Comparison of ENCODE assay signal across 8 cellular contexts in the genomic region with DNA sequence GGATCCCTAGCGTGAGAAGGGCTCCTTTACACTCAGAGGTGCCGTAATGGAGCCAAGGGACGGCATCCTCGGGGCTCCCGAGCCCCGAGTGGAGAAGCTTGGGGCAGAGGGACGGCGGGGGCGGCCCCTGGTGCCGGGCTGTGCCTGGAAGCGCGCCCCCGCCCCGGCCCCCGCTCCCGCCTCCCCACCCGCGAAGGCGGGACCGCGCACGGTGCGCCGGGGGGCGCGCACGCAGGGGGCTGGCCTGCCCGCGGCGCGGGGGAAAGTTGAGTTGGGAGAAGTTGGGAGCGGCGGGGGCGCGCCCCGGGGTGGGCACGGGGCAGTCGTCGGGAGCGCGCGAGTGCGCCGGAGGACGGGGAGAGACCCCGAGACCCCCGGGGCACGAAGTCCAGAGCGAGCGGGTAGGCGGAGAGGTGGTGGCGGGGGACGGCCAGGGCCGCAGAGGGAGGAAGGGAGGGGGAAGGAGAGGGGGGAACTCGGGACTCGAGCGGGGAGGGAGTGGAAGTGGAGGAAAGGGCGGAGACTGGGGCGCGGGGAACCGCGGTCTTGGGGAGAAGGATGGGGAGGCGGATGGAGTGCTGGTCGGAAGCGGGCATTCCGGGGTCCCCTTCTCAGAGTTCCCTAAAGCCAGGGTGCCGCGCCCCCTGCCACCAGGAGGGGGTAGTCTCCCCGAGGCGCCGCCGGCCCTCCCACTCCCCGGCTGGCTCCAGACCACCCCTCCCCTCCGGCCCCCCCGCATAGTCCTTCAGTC. TPM values are rescaled to one million over a fixed set of nuclear protein-coding genes. Genes with fewer than 3 reads are reported as not detected.
DNase-seq lines count a peak whose midpoint lies in the region; ATAC-seq, FAIRE-seq and TF ChIP-seq lines count a peak whose summit lies in the region.

TSS of gene SLC4A2 (plus strand) at position 228 of the 751 bp plus-strand sequence. CDS start 2,399 bp downstream, outside the sequence.

- H3K9me3 Mint-ChIP-seq in activated T-helper 17 cell treated with anti-CD3 and anti-CD28 coated beads, Interleukin-2, amount 50 U/mL, for 72 hours, result no peaks in the 10 kb centered on the region
- H3K9me3 Mint-ChIP-seq in naive B cell, result no peaks in the 10 kb centered on the region
- no peaks in the 10 kb centered on the region for H3K9me3 Mint-ChIP-seq in stimulated activated naive CD8-positive, alpha-beta T cell treated with anti-CD3 and anti-CD28 coated beads, Interleukin-15, amount 100 ng/mL, for 72 hours

- H3K4me1 ChIP-seq in BE2C, result peaks cover 22% of the 10 kb centered on the region

- peak; percentile 52 for TF ChIP-seq CTCF in BE2C (IDR thresholded peaks at IDR 0.05; ENCODE audit: low read depth, low read length)

- H3K27me3 Mint-ChIP-seq in activated T-helper 17 cell treated with anti-CD3 and anti-CD28 coated beads, Interleukin-2, amount 50 U/mL, for 72 hours, result no peaks in the 10 kb centered on the region
- peaks cover 0 to 4% (median 0%) of the 10 kb centered on the region in 3 donors for H3K27me3 Mint-ChIP-seq in naive B cell
- H3K27me3 Mint-ChIP-seq in stimulated activated naive CD8-positive, alpha-beta T cell treated with anti-CD3 and anti-CD28 coated beads, Interleukin-15, amount 100 ng/mL, for 72 hours, result no peaks in the 10 kb centered on the region

- H3K9me3 ChIP-seq in BE2C, result no peaks in the 10 kb centered on the region

- peaks cover 12% of the 10 kb centered on the region for H3K36me3 ChIP-seq in BE2C

- peak within 1 kb of the TSS; percentile 94 for H3K4me3 ChIP-seq in BE2C (ENCODE audit: low read depth, low read length)

- H3K4me3 Mint-ChIP-seq in activated T-helper 17 cell treated with anti-CD3 and anti-CD28 coated beads, Interleukin-2, amount 50 U/mL, for 72 hours, result peak within 1 kb of the TSS; percentile 95
- H3K4me3 Mint-ChIP-seq in naive B cell, result peak within 1 kb of the TSS; percentile 90 to 97 (median 95)
- H3K4me3 Mint-ChIP-seq in stimulated activated naive CD8-positive, alpha-beta T cell treated with anti-CD3 and anti-CD28 coated beads, Interleukin-15, amount 100 ng/mL, for 72 hours, result peak within 1 kb of the TSS; percentile 97 to 99

- H3K4me1 Mint-ChIP-seq in activated T-helper 17 cell treated with anti-CD3 and anti-CD28 coated beads, Interleukin-2, amount 50 U/mL, for 72 hours, result peaks cover 24% of the 10 kb centered on the region
- H3K4me1 Mint-ChIP-seq in naive B cell, result peaks cover 32 to 53% (median 39%) of the 10 kb centered on the region in 3 donors
- H3K4me1 Mint-ChIP-seq in stimulated activated naive CD8-positive, alpha-beta T cell treated with anti-CD3 and anti-CD28 coated beads, Interleukin-15, amount 100 ng/mL, for 72 hours, result peaks cover 49% of the 10 kb centered on the region

- H3K27me3 ChIP-seq in BE2C, result no peaks in the 10 kb centered on the region

- peaks cover 24% of the 10 kb centered on the region for H3K36me3 Mint-ChIP-seq in activated T-helper 17 cell treated with anti-CD3 and anti-CD28 coated beads, Interleukin-2, amount 50 U/mL, for 72 hours (ENCODE audit: low read depth)
- H3K36me3 Mint-ChIP-seq in naive B cell, result peaks cover 0 to 4% of the 10 kb centered on the region in 2 donors

- no peak for FAIRE-seq in RCC 7860 (lab: Jason Lieb, UNC)

- DNase-seq in BE2C, result peak; percentile 79
- DNase-seq in RCC 7860 (ENCODE audit: low spot score), result peak; percentile 46
- DNase-seq in fibroblast of gingiva (ENCODE audit: low read depth), result peak; percentile 70
- peak; percentile 81 for DNase-seq in naive B cell
- DNase-seq in stimulated activated naive CD8-positive, alpha-beta T cell treated with anti-CD3 and anti-CD28 coated beads, Interleukin-15, amount 100 ng/mL, for 72 hours, result peak; percentile 65 to 73

- H3K27ac Mint-ChIP-seq in activated T-helper 17 cell treated with anti-CD3 and anti-CD28 coated beads, Interleukin-2, amount 50 U/mL, for 72 hours, result peak within 1 kb of the TSS; percentile 95
- peak within 1 kb of the TSS; percentile 87 to 98 (median 96) for H3K27ac Mint-ChIP-seq in naive B cell
- peak within 1 kb of the TSS; percentile 95 to 97 for H3K27ac Mint-ChIP-seq in stimulated activated naive CD8-positive, alpha-beta T cell treated with anti-CD3 and anti-CD28 coated beads, Interleukin-15, amount 100 ng/mL, for 72 hours

- ATAC-seq in GM19035 (IDR thresholded peaks at IDR 0.05; ENCODE audit: unreplicated experiment), result peak; percentile 32
- peak; percentile 25 for ATAC-seq in HG03521 (IDR thresholded peaks at IDR 0.05; ENCODE audit: unreplicated experiment)
- peak; percentile 17 for ATAC-seq in activated T-helper 17 cell treated with anti-CD3 and anti-CD28 coated beads, Interleukin-2, amount 50 U/mL, for 72 hours (replicated peaks)
- peak; percentile 32 to 37 for ATAC-seq in naive B cell (ENCODE audit: low read depth in 2 of 2)
- ATAC-seq in stimulated activated naive CD8-positive, alpha-beta T cell treated with anti-CD3 and anti-CD28 coated beads, Interleukin-15, amount 100 ng/mL, for 72 hours, result peak; percentile 41

RNA-seq across cellular contexts. Expression of gene SLC4A2, which starts in this region (rescaled TPM):
- polyA plus RNA-seq in BE2C (2012; ENCODE audit: insufficient read depth, insufficient read length, low read depth), result 621 TPM
- total RNA-seq in activated T-helper 17 cell treated with anti-CD3 and anti-CD28 coated beads, Interleukin-2, amount 50 U/mL, for 72 hours, result 100 to 1,000 TPM; 114 to 135 TPM
- 10 to 100 TPM in 3 of 6 donors, 1 to 10 TPM in 3; 8.5 to 17.1 (median 12.2) TPM for polyA plus RNA-seq in naive B cell (ENCODE audit: low read depth in 6 of 6)

Comparison
In these comparisons a context has a peak if more than half of its experiments do, and no peak if none do; other contexts are left out.
1. Peak in every context shown above with its lines: DNase-seq, ATAC-seq and H3K4me3 ChIP-seq.